ENCODE assay signal across 9 cellular contexts in the genomic region with DNA sequence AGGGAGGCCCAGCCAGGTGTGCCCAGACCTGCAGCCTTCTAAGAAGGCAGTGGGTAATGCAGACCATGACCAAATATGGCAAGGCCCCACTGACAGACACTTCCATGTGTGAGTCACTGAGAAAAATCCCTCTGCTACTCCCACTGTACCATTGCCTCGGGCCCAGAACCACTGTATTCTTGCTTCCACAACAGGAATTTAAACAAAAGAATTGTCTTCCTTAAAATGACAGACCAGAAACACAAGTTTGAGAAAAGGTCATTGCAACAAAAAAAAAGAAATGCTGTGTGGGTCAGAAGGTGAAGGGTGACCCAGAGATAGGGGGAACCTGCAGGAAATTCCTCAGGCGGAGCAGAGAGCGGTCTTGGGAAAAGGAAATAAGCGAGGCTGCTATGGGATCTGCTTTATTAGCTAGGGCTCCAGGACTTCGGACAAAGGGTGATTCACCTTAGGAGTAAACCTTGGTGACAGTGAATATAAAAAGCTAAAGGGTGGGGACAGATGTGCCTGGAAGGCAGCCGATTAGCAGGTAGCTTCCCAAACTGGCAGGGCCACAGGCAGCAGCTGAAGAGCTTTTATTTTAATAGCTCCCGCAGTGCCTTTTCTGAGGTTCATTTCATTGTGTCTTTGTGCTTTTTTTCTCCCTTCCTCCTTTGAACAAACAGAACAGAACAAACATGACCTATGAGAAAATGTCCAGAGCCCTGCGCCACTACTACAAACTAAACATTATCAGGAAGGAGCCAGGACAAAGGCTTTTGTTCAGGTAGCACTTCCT.
DNase-seq lines count a peak whose midpoint lies in the region; ATAC-seq, FAIRE-seq and TF ChIP-seq lines count a peak whose summit lies in the region.
"Had no signal": no experiment of that assay in that cellular context is flagged by ENCODE, and none has a peak within 500 bp of the region (broad histone marks: within the 10 kb centered on the region; RNA-seq: fewer than 3 reads in every experiment).

No MANE protein-coding gene starts in this region.

- no peaks in the 10 kb centered on the region for H3K27me3 ChIP-seq in astrocyte (ENCODE audit: insufficient read depth, low read length)
- no peaks in the 10 kb centered on the region for H3K27me3 ChIP-seq in kidney epithelial cell (ENCODE audit: control insufficient read depth, insufficient read depth, low read length)
- H3K27me3 ChIP-seq in upper lobe of left lung: no peaks in the 10 kb centered on the region
- H3K27me3 ChIP-seq: vagina had no signal

- H2AFZ ChIP-seq in astrocyte (ENCODE audit: low read depth, low read length): no peak overlapping the region

- peaks cover 10% of the 10 kb centered on the region for H3K79me2 ChIP-seq in astrocyte (ENCODE audit: insufficient read depth, low read length)

- peak overlapping the region; percentile 34 for H3K9ac ChIP-seq in astrocyte (ENCODE audit: low read length)

- TF ChIP-seq POLR2A in upper lobe of left lung (IDR thresholded peaks at IDR 0.05): no peak

- peak in 1 of 2 donors; percentile 53 for ATAC-seq in upper lobe of left lung (ENCODE audit: low FRiP score in 2 of 2)
- ATAC-seq in HG02588 (IDR thresholded peaks at IDR 0.05; ENCODE audit: unreplicated experiment): no peak

- no peaks in the 10 kb centered on the region for H4K20me1 ChIP-seq in astrocyte (ENCODE audit: insufficient read depth, low read length)

- H3K36me3 ChIP-seq in astrocyte (ENCODE audit: insufficient read depth, low read length): peaks cover 5% of the 10 kb centered on the region
- H3K36me3 ChIP-seq in kidney epithelial cell (ENCODE audit: control insufficient read depth, insufficient read depth, low read length): peaks cover 3% of the 10 kb centered on the region
- peaks cover 6 to 56% (median 13%) of the 10 kb centered on the region in 4 donors for H3K36me3 ChIP-seq in upper lobe of left lung

- TF ChIP-seq CTCF in astrocyte (IDR thresholded peaks at IDR 0.05; ENCODE audit: insufficient read depth, low read depth, low read length): no peak
- TF ChIP-seq CTCF in kidney epithelial cell (IDR thresholded peaks at IDR 0.05; ENCODE audit: insufficient read depth, low read length, poor library complexity, severe bottlenecking): no peak
- no peak for TF ChIP-seq CTCF in upper lobe of left lung (IDR thresholded peaks at IDR 0.05)

- peak overlapping the region; percentile 73 for H3K4me2 ChIP-seq in astrocyte (ENCODE audit: low read length)

- H3K4me1 Mint-ChIP-seq in astrocyte (ENCODE audit: low read depth, unreplicated experiment): peaks cover 49% of the 10 kb centered on the region

- H3K36me3 Mint-ChIP-seq in astrocyte (ENCODE audit: low read depth, unreplicated experiment): peaks cover 51% of the 10 kb centered on the region

- H3K4me3 ChIP-seq in astrocyte (ENCODE audit: insufficient read depth, low read depth, low read length): peak overlapping the region; percentile 18
- H3K4me3 ChIP-seq in kidney epithelial cell (ENCODE audit: low read depth, low read length): no peak overlapping the region
- H3K4me3 ChIP-seq in upper lobe of left lung: no peak overlapping the region
- H3K4me3 ChIP-seq: vagina had no signal

- H3K27ac Mint-ChIP-seq in astrocyte (ENCODE audit: unreplicated experiment): peak overlapping the region; percentile 86

- H3K27ac ChIP-seq in astrocyte (ENCODE audit: low read depth, low read length) (peak overlapping the region; percentile 76), upper lobe of left lung (peak overlapping the region; percentile 54 to 75 (median 69))
- H3K27ac ChIP-seq: vagina had no signal

- H3K9me3 ChIP-seq in astrocyte (ENCODE audit: insufficient read depth, low read depth, low read length): no peaks in the 10 kb centered on the region
- H3K9me3 ChIP-seq in upper lobe of left lung: no peaks in the 10 kb centered on the region
- H3K9me3 ChIP-seq: vagina had no signal

- H3K4me3 Mint-ChIP-seq in astrocyte (ENCODE audit: unreplicated experiment): peak overlapping the region; percentile 36

- DNase-seq in SIG-M5 treated with dmso at 0.1 percent for 504 hours (lab: John Stamatoyannopoulos, UW; ENCODE audit: unreplicated experiment): peak; percentile 19
- no peak for DNase-seq in SIG-M5 (lab: John Stamatoyannopoulos, UW)
- DNase-seq in astrocyte (ENCODE audit: low read depth): peak; percentile 75
- DNase-seq in kidney epithelial cell (ENCODE audit: low read depth): peak; percentile 81
- no peak for DNase-seq in upper lobe of left lung
- DNase-seq in nucleus accumbens (lab: John Stamatoyannopoulos, UW): no peak
- DNase-seq in Kasumi-1 (lab: John Stamatoyannopoulos, UW): no peak

- no peak for TF ChIP-seq EP300 in upper lobe of left lung (IDR thresholded peaks at IDR 0.05)

- no peaks in the 10 kb centered on the region for H3K27me3 Mint-ChIP-seq in astrocyte (ENCODE audit: low read depth, unreplicated experiment)

- peaks cover 23% of the 10 kb centered on the region for H3K4me1 ChIP-seq in astrocyte (ENCODE audit: insufficient read depth, low read length)
- H3K4me1 ChIP-seq in upper lobe of left lung: peaks cover 16 to 21% (median 20%) of the 10 kb centered on the region in 4 donors

- no peaks in the 10 kb centered on the region for H3K9me3 Mint-ChIP-seq in astrocyte (ENCODE audit: unreplicated experiment)

- WGBS in upper lobe of left lung, 2 donors: 63 to 69% methylated on average over 8 of the region's 8 CpGs

- FAIRE-seq in astrocyte (lab: Jason Lieb, UNC): no peak

Comparison
In these comparisons a context has a peak if more than half of its experiments do, and no peak if none do; other contexts are left out.
1. DNase-seq: peak in SIG-M5 treated with dmso at 0.1 percent for 504 hours (single experiment), astrocyte (single experiment) and kidney epithelial cell (single experiment); none in SIG-M5 (single experiment), upper lobe of left lung (0 of 2), nucleus accumbens (0 of 56) and Kasumi-1 (0 of 2).